13 cellular contexts compared by ENCODE assay signal in genomic region chr17:75091855-75092327, GRCh38. TPM values are rescaled to one million over a fixed set of nuclear protein-coding genes. Genes with fewer than 3 reads are reported as not detected.
DNase-seq lines count a peak whose midpoint lies in the region; ATAC-seq and TF ChIP-seq lines count a peak whose summit lies in the region.
"Had no signal": no experiment of that assay in that cellular context is flagged by ENCODE, and none has a peak within 500 bp of the region (broad histone marks: within the 10 kb centered on the region; RNA-seq: fewer than 3 reads in every experiment).

No MANE protein-coding gene starts in this region.

- H3K36me3 ChIP-seq in heart right ventricle (peaks cover 0 to 7% (median 0%) of the 10 kb centered on the region in 9 donors), colonic mucosa (no peaks in the 10 kb centered on the region), mucosa of rectum (ENCODE audit: control insufficient read depth in 2 of 2, insufficient read depth in 2 of 2, low read length in 2 of 2) (no peaks in the 10 kb centered on the region), upper lobe of right lung (no peaks in the 10 kb centered on the region)
- H3K36me3 ChIP-seq: SJSA1 had no signal

- H3K9me3 ChIP-seq in heart right ventricle, result no peaks in the 10 kb centered on the region
- H3K9me3 ChIP-seq in colonic mucosa, result no peaks in the 10 kb centered on the region
- no peaks in the 10 kb centered on the region for H3K9me3 ChIP-seq in mucosa of rectum (ENCODE audit: control insufficient read depth in 2 of 2, low read length in 2 of 2)
- no peaks in the 10 kb centered on the region for H3K9me3 ChIP-seq in upper lobe of right lung
- H3K9me3 ChIP-seq: SJSA1, testis had no signal

- H3K27me3 ChIP-seq in heart right ventricle (no peaks in the 10 kb centered on the region), colonic mucosa (no peaks in the 10 kb centered on the region), mucosa of rectum (ENCODE audit: control insufficient read depth in 2 of 2, insufficient read depth in 2 of 2, low read length in 2 of 2) (no peaks in the 10 kb centered on the region), upper lobe of right lung (no peaks in the 10 kb centered on the region)
- H3K27me3 ChIP-seq: SJSA1, testis had no signal

- H3K9ac ChIP-seq in colonic mucosa (ENCODE audit: low read depth in 2 of 2, low read length in 2 of 2) (peak overlapping the region; percentile 61 to 89), mucosa of rectum (ENCODE audit: low read depth in 1 of 2, low read length in 2 of 2) (peak overlapping the region; percentile 42 to 70)

- H3K4me1 ChIP-seq in heart right ventricle (peaks cover 14 to 67% (median 42%) of the 10 kb centered on the region in 9 donors), colonic mucosa (peaks cover 35% of the 10 kb centered on the region), mucosa of rectum (ENCODE audit: control insufficient read depth in 2 of 2, insufficient read depth in 2 of 2, low read length in 2 of 2) (peaks cover 63 to 77% of the 10 kb centered on the region in 2 donors), upper lobe of right lung (peaks cover 67% of the 10 kb centered on the region)

- no peak overlapping the region for H3K4me3 ChIP-seq in heart right ventricle
- H3K4me3 ChIP-seq in colonic mucosa, result no peak overlapping the region
- peak overlapping the region; percentile 13 to 54 for H3K4me3 ChIP-seq in mucosa of rectum (ENCODE audit: low read length in 2 of 2)
- H3K4me3 ChIP-seq in upper lobe of right lung, result no peak overlapping the region
- H3K4me3 ChIP-seq: SJSA1, testis had no signal

- ATAC-seq in heart right ventricle (no peak), left ventricle myocardium superior (no peak), upper lobe of right lung (no peak), GM21786 (IDR thresholded peaks at IDR 0.05; ENCODE audit: unreplicated experiment) (no peak)
- ATAC-seq: activated CD8-positive, alpha-beta memory T cell treated with anti-CD3 and anti-CD28 coated beads, Interleukin-2, amount 10 ng/mL, durations not matched to agents 7 days and 5 days had no signal

- H3K27ac ChIP-seq in heart right ventricle (peak overlapping the region in 6 of 10 donors; percentile 38 to 77 (median 62)), colonic mucosa (peak overlapping the region; percentile 99), mucosa of rectum (ENCODE audit: low read depth in 2 of 2, low read length in 2 of 2) (peak overlapping the region; percentile 95 to 96), upper lobe of right lung (peak overlapping the region; percentile 20)
- H3K27ac ChIP-seq: SJSA1, testis had no signal

- TF ChIP-seq CTCF in heart right ventricle (IDR thresholded peaks at IDR 0.05), result no peak
- TF ChIP-seq CTCF in colonic mucosa (IDR thresholded peaks at IDR 0.05), result no peak
- no peak for TF ChIP-seq CTCF in upper lobe of right lung (IDR thresholded peaks at IDR 0.05)

- 85 to 86% methylated on average over 10 of the region's 10 CpGs for WGBS in heart right ventricle, 2 donors

- DNase-seq in heart right ventricle, result no peak
- DNase-seq in left ventricle myocardium superior, result no peak
- peak; percentile 81 for DNase-seq in colonic mucosa
- no peak for DNase-seq in upper lobe of right lung
- DNase-seq in GM19240 (ENCODE audit: insufficient read length, low spot score), result no peak
- DNase-seq in HK-2 (ENCODE audit: unreplicated experiment), result no peak
- DNase-seq: activated CD8-positive, alpha-beta memory T cell treated with anti-CD3 and anti-CD28 coated beads, Interleukin-2, amount 10 ng/mL, durations not matched to agents 7 days and 5 days; activated naive CD8-positive, alpha-beta T cell treated with anti-CD3 and anti-CD28 coated beads, Interleukin-2, amount 10 ng/mL, durations not matched to agents 7 days and 5 days; NCI-H1694; testis had no signal

- intact Hi-C loops in heart right ventricle (cut with DNase I) (no loop called here), left ventricle myocardium superior (cut with micrococcal nuclease) (no loop called here), colonic mucosa (cut with DNase I) (no loop called here), upper lobe of right lung (cut with DNase I) (no loop called here)

RNA-seq across cellular contexts. Expression of gene SLC16A5, which starts 4.1 kb away (rescaled TPM):
- total RNA-seq in heart right ventricle (10 to 100 TPM in 8 of 10 donors, 1 to 10 TPM in 2; 7.5 to 17.4 (median 11.9) TPM), left ventricle myocardium superior (7.2 TPM), colonic mucosa (10 to 100 TPM; 19.4 to 50.1 TPM), upper lobe of right lung (40.5 TPM)
- polyA plus RNA-seq in heart right ventricle, result 10 to 100 TPM in 1 of 2 donors, 1 to 10 TPM in 1; 3.6 to 12.4 TPM

RNA-seq across cellular contexts. Expression of gene ARMC7, which starts 17.9 kb away (rescaled TPM):
- total RNA-seq in heart right ventricle (1 to 10 TPM; 4.7 to 7.9 (median 5.2) TPM), left ventricle myocardium superior (6.0 TPM), colonic mucosa (10 to 100 TPM; 20.5 to 20.7 TPM), upper lobe of right lung (18.0 TPM)
- polyA plus RNA-seq in heart right ventricle, result 1 to 10 TPM; 3.1 to 7.2 TPM

RNA-seq across cellular contexts. Expression of gene NT5C, which starts 39.7 kb away (rescaled TPM):
- 10 to 100 TPM; 17.1 to 33.3 (median 21.6) TPM for total RNA-seq in heart right ventricle
- 10 to 100 TPM; 50.0 to 71.7 TPM for polyA plus RNA-seq in heart right ventricle
- total RNA-seq in left ventricle myocardium superior, result 25.5 TPM
- 10 to 100 TPM; 72.3 to 94.9 TPM for total RNA-seq in colonic mucosa
- 35.8 TPM for total RNA-seq in upper lobe of right lung

RNA-seq across cellular contexts. Expression of gene KCTD2, which starts 44.9 kb away (rescaled TPM):
- 10 to 100 TPM; 19.6 to 41.1 (median 29.6) TPM for total RNA-seq in heart right ventricle
- polyA plus RNA-seq in heart right ventricle, result 10 to 100 TPM; 11.8 to 19.2 TPM
- 24.1 TPM for total RNA-seq in left ventricle myocardium superior
- total RNA-seq in colonic mucosa, result 10 to 100 TPM; 14.8 to 18.1 TPM
- 25.3 TPM for total RNA-seq in upper lobe of right lung

RNA-seq across cellular contexts. Expression of gene ATP5PD, which starts 45.1 kb away (rescaled TPM):
- total RNA-seq in heart right ventricle, result 1,000 to 10,000 TPM in 1 of 10 donors, 100 to 1,000 TPM in 9; 678 to 1,003 (median 867) TPM
- polyA plus RNA-seq in heart right ventricle, result 1,000 to 10,000 TPM in 1 of 2 donors, 100 to 1,000 TPM in 1; 870 to 2,296 TPM
- 937 TPM for total RNA-seq in left ventricle myocardium superior
- total RNA-seq in colonic mucosa, result 100 to 1,000 TPM; 302 to 371 TPM
- 155 TPM for total RNA-seq in upper lobe of right lung

Comparison
In these comparisons a context has a peak if more than half of its experiments do, and no peak if none do; other contexts are left out.
1. H3K27ac ChIP-seq: peak in every context shown above with its lines; median percentile 99 in colonic mucosa; 96 in mucosa of rectum; 62 in heart right ventricle; 20 in upper lobe of right lung.
2. H3K4me3 ChIP-seq: peak in mucosa of rectum (2 of 2); none in heart right ventricle (0 of 10), colonic mucosa (single experiment) and upper lobe of right lung (single experiment).